1 cellular context compared by ENCODE assay signal in genomic region chr3:49928511-49929017, GRCh38.
TF ChIP-seq lines count a peak whose summit lies in the region.

No MANE protein-coding gene starts in this region.

TF ChIP-seq in HepG2, 621 proteins besides CTCF, POLR2A, EP300 and RAD21 (continued from another document):
- TF ChIP-seq ZNF205 (CRISPR knock-in tag; IDR thresholded peaks at IDR 0.05) (no peak), SNAPC2 (CRISPR knock-in tag; IDR thresholded peaks at IDR 0.05) (no peak), ZNF773 (CRISPR knock-in tag; IDR thresholded peaks at IDR 0.05; ENCODE audit: borderline replicate concordance) (no peak), HNF4A (CRISPR knock-in tag; IDR thresholded peaks at IDR 0.05) (peak; percentile 55; the same call in 1 of the 2 replicates), HMG20A (CRISPR knock-in tag; IDR thresholded peaks at IDR 0.05; ENCODE audit: borderline replicate concordance) (no peak), PHF20 (CRISPR knock-in tag; IDR thresholded peaks at IDR 0.05) (no peak), TEAD3 (CRISPR knock-in tag; optimal IDR thresholded peaks at IDR 0.05; ENCODE audit: borderline replicate concordance) (no peak), ZSCAN25 (CRISPR knock-in tag; IDR thresholded peaks at IDR 0.05) (no peak), FOXK2 (IDR thresholded peaks at IDR 0.05) (no peak), ETV6 (CRISPR knock-in tag; conservative IDR thresholded peaks at IDR 0.05) (no peak), AKNA (CRISPR knock-in tag; IDR thresholded peaks at IDR 0.05; ENCODE audit: borderline replicate concordance) (no peak), BORCS8-MEF2B (CRISPR knock-in tag; IDR thresholded peaks at IDR 0.05) (no peak), FLYWCH1 (CRISPR knock-in tag; IDR thresholded peaks at IDR 0.05) (no peak)
